ENCODE assay signal across 12 cellular contexts in the genomic region with DNA sequence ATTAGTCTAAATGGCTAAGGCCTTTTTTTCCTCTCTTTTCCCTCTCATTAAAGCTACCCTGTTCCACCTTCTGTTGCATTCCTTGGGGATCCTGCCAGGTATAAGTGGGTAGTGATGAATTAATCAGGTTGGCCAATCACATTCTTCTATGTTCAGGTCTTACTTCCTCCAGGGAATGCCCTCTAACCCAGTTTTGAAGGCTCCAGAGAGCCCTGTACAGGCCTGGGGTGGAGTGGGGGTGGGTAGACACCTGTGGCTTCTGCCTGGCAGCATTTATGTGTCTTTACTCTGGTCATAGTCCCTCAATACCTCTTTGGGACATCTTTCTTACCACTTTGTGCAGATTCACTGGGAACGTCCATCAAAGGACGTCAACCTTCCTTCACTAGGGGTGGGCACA. TPM values are rescaled to one million over a fixed set of nuclear protein-coding genes. Genes with fewer than 3 reads are reported as not detected.
DNase-seq lines count a peak whose midpoint lies in the region; ATAC-seq and TF ChIP-seq lines count a peak whose summit lies in the region.
"Had no signal": no experiment of that assay in that cellular context is flagged by ENCODE, and none has a peak within 500 bp of the region (broad histone marks: within the 10 kb centered on the region; RNA-seq: fewer than 3 reads in every experiment).

No MANE protein-coding gene starts in this region.

- H3K27ac ChIP-seq in esophagus squamous epithelium (peak overlapping the region in 3 of 4 donors; percentile 64 to 77 (median 72)), rectal smooth muscle tissue (ENCODE audit: low read depth, low read length) (peak overlapping the region; percentile 82)

- peak; percentile 12 for DNase-seq in HT-29 (ENCODE audit: low spot score)
- peak; percentile 30 for DNase-seq in NCI-H1436 treated with DMSO at 0.1 percent for 48 hours (lab: John Stamatoyannopoulos, UW)
- no peak for DNase-seq in esophagus squamous epithelium (lab: John Stamatoyannopoulos, UW)
- DNase-seq in stimulated activated CD8-positive, alpha-beta memory T cell treated with anti-CD3 and anti-CD28 coated beads, Interleukin-4, amount 100 ng/mL, for 48 hours = no peak
- no peak for DNase-seq in endothelial cell (ENCODE audit: low spot score)
- DNase-seq: CD8-positive, alpha-beta T cell; NCI-H1417; NCI-H2081; SIG-M5 had no signal

- no peak overlapping the region for H3K9ac ChIP-seq in rectal smooth muscle tissue (ENCODE audit: low read length)

- H3K4me3 ChIP-seq in esophagus squamous epithelium = no peak overlapping the region
- no peak overlapping the region for H3K4me3 ChIP-seq in rectal smooth muscle tissue (ENCODE audit: low read length)
- H3K4me3 ChIP-seq: HAP-1 had no signal

- H3K4me1 Mint-ChIP-seq in endothelial cell (ENCODE audit: unreplicated experiment) = no peaks in the 10 kb centered on the region

- WGBS in esophagus squamous epithelium, 2 donors = 71% methylated on average over 2 of the region's 2 CpGs; no CpG with 5 or more reads in 1 of the 2 donors

- no peaks in the 10 kb centered on the region for H3K9me3 Mint-ChIP-seq in endothelial cell (ENCODE audit: unreplicated experiment)
- H3K9me3 Mint-ChIP-seq: CD8-positive, alpha-beta T cell had no signal

- no peak overlapping the region for H3K27ac Mint-ChIP-seq in endothelial cell (ENCODE audit: unreplicated experiment)
- H3K27ac Mint-ChIP-seq: CD8-positive, alpha-beta T cell had no signal

- TF ChIP-seq CTCF in esophagus squamous epithelium (IDR thresholded peaks at IDR 0.05) (no peak), endothelial cell (IDR thresholded peaks at IDR 0.05; ENCODE audit: unreplicated experiment) (no peak)

- no peaks in the 10 kb centered on the region for H3K9me3 ChIP-seq in esophagus squamous epithelium
- H3K9me3 ChIP-seq: HAP-1 had no signal

- H3K36me3 ChIP-seq in esophagus squamous epithelium (no peaks in the 10 kb centered on the region), rectal smooth muscle tissue (ENCODE audit: control insufficient read depth, insufficient read depth, low read length) (no peaks in the 10 kb centered on the region)
- H3K36me3 ChIP-seq: HAP-1 had no signal

- H3K27me3 ChIP-seq in esophagus squamous epithelium (no peaks in the 10 kb centered on the region), rectal smooth muscle tissue (ENCODE audit: control insufficient read depth, insufficient read depth, low read length) (no peaks in the 10 kb centered on the region)

- H3K4me3 Mint-ChIP-seq in endothelial cell (ENCODE audit: unreplicated experiment) = no peak overlapping the region
- H3K4me3 Mint-ChIP-seq: CD8-positive, alpha-beta T cell had no signal

- H3K36me3 Mint-ChIP-seq in endothelial cell (ENCODE audit: low read depth, unreplicated experiment) = no peaks in the 10 kb centered on the region
- H3K36me3 Mint-ChIP-seq: CD8-positive, alpha-beta T cell had no signal

- H3K27me3 Mint-ChIP-seq in endothelial cell (ENCODE audit: unreplicated experiment) = peaks cover 2% of the 10 kb centered on the region

- intact Hi-C loops in esophagus squamous epithelium (cut with DNase I) = no loop called here

- no peak for TF ChIP-seq POLR2A in esophagus squamous epithelium (IDR thresholded peaks at IDR 0.05)

- H3K4me1 ChIP-seq in esophagus squamous epithelium (peaks cover 15 to 50% (median 18%) of the 10 kb centered on the region in 3 donors), rectal smooth muscle tissue (ENCODE audit: control insufficient read depth, insufficient read depth, low read length) (peaks cover 49% of the 10 kb centered on the region)
- H3K4me1 ChIP-seq: HAP-1 had no signal

- ATAC-seq in HG03342 (IDR thresholded peaks at IDR 0.05; ENCODE audit: unreplicated experiment) = no peak
- ATAC-seq: CD8-positive, alpha-beta T cell had no signal

RNA-seq across cellular contexts. Expression of a gene that starts 28.4 kb away (rescaled TPM):
- 0.05 and 0.13 TPM in 2 replicates for total RNA-seq in HT-29 (2014; rRNA removed; shearing (Covaris generic))
- total RNA-seq in esophagus squamous epithelium = 10 to 100 TPM; 47.8 to 86.4 (median 72.1) TPM
- total RNA-seq in endothelial cell (ENCODE audit: unreplicated experiment) = 2.7 TPM
- total RNA-seq: CD8-positive, alpha-beta T cell had no signal

Comparison
In these comparisons a context has a peak if more than half of its experiments do, and no peak if none do; other contexts are left out.
1. DNase-seq: peak in HT-29 (single experiment) and NCI-H1436 treated with DMSO at 0.1 percent for 48 hours (single experiment); none in esophagus squamous epithelium (single experiment), stimulated activated CD8-positive, alpha-beta memory T cell treated with anti-CD3 and anti-CD28 coated beads, Interleukin-4, amount 100 ng/mL, for 48 hours (single experiment) and endothelial cell (single experiment).
2. RNA of a gene that starts 28.4 kb away (total RNA-seq): 47.8 to 86.4 TPM in esophagus squamous epithelium; 2.7 TPM in endothelial cell (single experiment) and 0.05 to 0.13 TPM in HT-29; every median in the first group is over 10 times any median in the second.